In the genomic region with DNA sequence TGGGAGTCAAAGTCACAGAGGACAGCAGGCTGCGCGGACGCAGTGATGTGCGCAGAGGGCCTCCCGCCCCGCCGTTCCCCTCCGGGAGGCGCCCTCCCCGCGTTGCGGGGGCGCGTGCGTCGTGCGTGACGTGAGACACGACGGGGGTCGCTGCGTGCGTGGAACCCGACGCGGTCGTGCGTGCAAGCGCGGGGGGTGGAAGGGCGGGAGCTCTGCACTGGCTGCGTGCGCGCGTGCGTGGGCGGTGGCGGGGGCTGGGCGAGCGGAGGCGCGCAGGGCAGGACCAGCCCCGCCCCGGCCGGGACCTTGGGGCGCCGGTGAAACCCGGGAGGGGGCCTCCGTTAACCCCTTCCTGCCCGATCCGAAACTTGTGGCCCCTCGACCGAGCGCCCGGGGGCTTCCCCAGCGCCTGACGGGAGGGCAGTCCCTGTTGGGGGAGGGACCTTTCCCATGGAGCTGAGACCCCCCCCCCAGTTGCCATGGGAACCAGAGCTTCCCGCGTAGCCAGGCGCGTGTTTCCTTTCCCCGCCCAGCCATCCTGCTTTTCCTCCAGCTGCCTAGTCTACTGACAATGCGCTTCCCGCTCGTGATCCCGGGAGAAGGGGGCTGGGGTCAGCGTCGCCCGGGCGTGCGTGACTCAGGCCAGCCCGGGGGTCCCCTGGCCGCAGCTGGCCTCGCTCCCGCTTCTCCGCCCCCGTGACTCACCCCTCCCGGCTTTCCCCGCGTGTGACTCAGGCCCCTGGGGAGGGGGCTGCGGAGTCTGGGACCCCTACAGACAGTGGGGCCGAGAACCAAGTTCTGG, we compare ENCODE assay signal across 8 cellular contexts. TPM values are rescaled to one million over a fixed set of nuclear protein-coding genes. Genes with fewer than 3 reads are reported as not detected.
DNase-seq lines count a peak whose midpoint lies in the region; FAIRE-seq and TF ChIP-seq lines count a peak whose summit lies in the region.

No MANE protein-coding gene starts in this region.

- peak in 1 of 4 donors; percentile 8 for TF ChIP-seq POLR2A in stomach (IDR thresholded peaks at IDR 0.05)

- peak overlapping the region; percentile 99 for H3K4me2 ChIP-seq in neural progenitor cell

- H3K4me1 ChIP-seq in neural progenitor cell (peaks cover 31% of the 10 kb centered on the region), stomach (peaks cover 66 to 91% (median 82%) of the 10 kb centered on the region in 4 donors)

- H3K27ac ChIP-seq in neural progenitor cell: no peak overlapping the region
- H3K27ac ChIP-seq in stomach: peak overlapping the region; percentile 92 to 100 (median 95)

- no peaks in the 10 kb centered on the region for H3K36me3 Mint-ChIP-seq in neural progenitor cell

- H3K27me3 ChIP-seq in neural progenitor cell (no peaks in the 10 kb centered on the region), stomach (no peaks in the 10 kb centered on the region)

- H3K9me3 Mint-ChIP-seq in neural progenitor cell: peaks cover 2% of the 10 kb centered on the region

- peak; percentile 99 for TF ChIP-seq EP300 in stomach (IDR thresholded peaks at IDR 0.05)

- H3K27me3 Mint-ChIP-seq in neural progenitor cell (ENCODE audit: insufficient read depth, low read depth): peaks cover 14% of the 10 kb centered on the region

- DNase-seq in NCI-H345 (lab: John Stamatoyannopoulos, UW) (peak; percentile 44), NCI-H345 treated with DMSO at 0.1 percent for 48 hours (lab: John Stamatoyannopoulos, UW; ENCODE audit: unreplicated experiment) (no peak), HTR-8/SVneo (ENCODE audit: insufficient read length, low spot score) (no peak), RPMI7951 (ENCODE audit: low read depth) (peak; percentile 82), foreskin fibroblast (peak; percentile 87 to 94), neural progenitor cell (ENCODE audit: low spot score) (peak; percentile 67), stomach (peak; percentile 80)
- peak; percentile 90 for DNase-seq in activated effector memory CD4-positive, alpha-beta T cell treated with Interleukin-2 at 50 U/mL for 16 hours

- TF ChIP-seq CTCF in foreskin fibroblast (IDR thresholded peaks at IDR 0.05; ENCODE audit: low read depth, low read length) (no peak), neural progenitor cell (IDR thresholded peaks at IDR 0.05) (no peak), stomach (IDR thresholded peaks at IDR 0.05) (no peak)

- H3K4me1 Mint-ChIP-seq in neural progenitor cell: peaks cover 31% of the 10 kb centered on the region

- no peaks in the 10 kb centered on the region for H4K20me1 ChIP-seq in neural progenitor cell (ENCODE audit: low read depth)

- peak overlapping the region; percentile 100 for H3K27ac Mint-ChIP-seq in neural progenitor cell

- peak overlapping the region; percentile 43 to 54 for H3K4me3 ChIP-seq in foreskin fibroblast (ENCODE audit: low read depth in 1 of 2, low read length in 2 of 2)
- H3K4me3 ChIP-seq in neural progenitor cell: peak overlapping the region; percentile 66
- peak overlapping the region; percentile 41 to 52 (median 50) for H3K4me3 ChIP-seq in stomach

- peak overlapping the region; percentile 90 for H3K4me3 Mint-ChIP-seq in neural progenitor cell

- peaks cover 63% of the 10 kb centered on the region for H3F3A ChIP-seq in neural progenitor cell (ENCODE audit: low read depth)

- peak; percentile 55 for FAIRE-seq in HTR-8/SVneo (lab: Jason Lieb, UNC)

- 0 to 2% (median 1%) methylated on average over 46 to 82 of the region's 82 CpGs for WGBS in stomach, 5 donors

- H3K79me2 ChIP-seq in neural progenitor cell (ENCODE audit: low read depth): no peaks in the 10 kb centered on the region

- intact Hi-C loops in stomach (cut with DNase I; ENCODE audit: low total_unique reads): no loop called here

- H2AFZ ChIP-seq in neural progenitor cell (replicated peaks): peak overlapping the region; percentile 65

- H3K36me3 ChIP-seq in neural progenitor cell: no peaks in the 10 kb centered on the region
- H3K36me3 ChIP-seq in stomach: no peaks in the 10 kb centered on the region

- H3K9me3 ChIP-seq in neural progenitor cell (ENCODE audit: low read depth) (no peaks in the 10 kb centered on the region), stomach (no peaks in the 10 kb centered on the region)

- no peak overlapping the region for H3K9ac ChIP-seq in neural progenitor cell

RNA-seq across cellular contexts. Expression of a gene that starts 7.3 kb away (rescaled TPM):
- 4.0 and 9.0 TPM in 2 replicates for total RNA-seq in RPMI7951 (2014; rRNA removed; shearing (Covaris generic))
- 14.3 and 25.1 TPM in 2 replicates for total RNA-seq in neural progenitor cell (ENCODE audit: low replicate concordance)
- 100 to 1,000 TPM in 3 of 5 donors, 10 to 100 TPM in 2; 33.0 to 797 (median 303) TPM for total RNA-seq in stomach
- 10 to 100 TPM; 30.1 to 74.1 (median 66.7) TPM for polyA plus RNA-seq in stomach

RNA-seq across cellular contexts. Expression of a gene that starts 8.7 kb away (rescaled TPM):
- 44.1 and 61.9 TPM in 2 replicates for total RNA-seq in RPMI7951 (2014; rRNA removed; shearing (Covaris generic))
- total RNA-seq in neural progenitor cell (ENCODE audit: low replicate concordance): 1.5 and 12.6 TPM in 2 replicates
- total RNA-seq in stomach: 100 to 1,000 TPM; 178 to 625 (median 336) TPM
- polyA plus RNA-seq in stomach: 100 to 1,000 TPM; 128 to 152 (median 136) TPM

RNA-seq across cellular contexts. Expression of a gene that starts 19.0 kb away (rescaled TPM):
- 443 and 513 TPM in 2 replicates for total RNA-seq in RPMI7951 (2014; rRNA removed; shearing (Covaris generic))
- total RNA-seq in neural progenitor cell (ENCODE audit: low replicate concordance) (463 and 727 TPM in 2 replicates), stomach (100 to 1,000 TPM; 118 to 284 (median 129) TPM)
- polyA plus RNA-seq in stomach: 100 to 1,000 TPM; 213 to 257 (median 240) TPM

RNA-seq across cellular contexts. Expression of a gene that starts 19.2 kb away (rescaled TPM):
- total RNA-seq in RPMI7951 (2014; rRNA removed; shearing (Covaris generic)): not detected in 2 replicates
- total RNA-seq in neural progenitor cell (ENCODE audit: low replicate concordance): not detected in 2 replicates
- not detected for total RNA-seq in stomach
- polyA plus RNA-seq in stomach: 1 to 10 TPM; 2.9 to 8.3 (median 5.1) TPM

RNA-seq across cellular contexts. Expression of a gene that starts 23.8 kb away (rescaled TPM):
- total RNA-seq in RPMI7951 (2014; rRNA removed; shearing (Covaris generic)): 83.6 and 99.1 TPM in 2 replicates
- total RNA-seq in neural progenitor cell (ENCODE audit: low replicate concordance) (60.3 and 61.3 TPM in 2 replicates), stomach (10 to 100 TPM in 2 of 5 donors, 1 to 10 TPM in 2, under 1 TPM in 1; 0.45 to 36.2 (median 6.2) TPM)
- polyA plus RNA-seq in stomach: 10 to 100 TPM in 1 of 3 donors, 1 to 10 TPM in 2; 5.4 to 10.6 (median 6.4) TPM

Comparison
In these comparisons a context has a peak if more than half of its experiments do, and no peak if none do; other contexts are left out.
1. DNase-seq: peak in NCI-H345 (single experiment), RPMI7951 (single experiment), activated effector memory CD4-positive, alpha-beta T cell treated with Interleukin-2 at 50 U/mL for 16 hours (single experiment), foreskin fibroblast (2 of 2), neural progenitor cell (single experiment) and stomach (single experiment); none in NCI-H345 treated with DMSO at 0.1 percent for 48 hours (single experiment) and HTR-8/SVneo (single experiment).
2. Peak in every context shown above with its lines, with median percentiles within 50 percentile points of each other: H3K4me3 ChIP-seq.